Comparison of ENCODE assay signal across 19 cellular contexts in the genomic region with DNA sequence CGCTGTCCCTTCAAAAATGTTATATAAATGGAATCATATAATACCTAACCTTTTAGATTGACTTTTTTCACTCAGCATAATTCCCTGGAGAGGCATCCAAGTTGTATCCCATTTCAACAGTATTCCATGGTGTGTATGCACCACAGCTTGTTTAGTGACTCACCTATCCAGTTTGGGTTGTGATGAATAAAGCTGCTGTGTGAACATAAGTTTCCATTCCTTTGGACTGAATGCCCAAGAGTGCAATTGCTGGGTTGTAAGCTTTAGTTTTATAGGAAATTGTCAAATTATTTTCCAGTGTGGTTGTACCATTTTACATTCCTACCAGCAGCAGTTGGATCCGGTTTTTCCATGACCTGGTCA.
DNase-seq lines count a peak whose midpoint lies in the region; ATAC-seq and TF ChIP-seq lines count a peak whose summit lies in the region.
"Had no signal": no experiment of that assay in that cellular context is flagged by ENCODE, and none has a peak within 500 bp of the region (broad histone marks: within the 10 kb centered on the region; RNA-seq: fewer than 3 reads in every experiment).

No MANE protein-coding gene starts in this region.

- H3K27ac Mint-ChIP-seq in GM23338 = no peak overlapping the region
- no peak overlapping the region for H3K27ac Mint-ChIP-seq in activated T-cell treated with anti-CD3 and anti-CD28 coated beads, Interleukin-2, amount 50 U/mL, for 24 hours
- H3K27ac Mint-ChIP-seq in activated CD8-positive, alpha-beta memory T cell treated with anti-CD3 and anti-CD28 coated beads, Interleukin-2, amount 10 ng/mL, durations not matched to agents 7 days and 5 days = no peak overlapping the region
- no peak overlapping the region for H3K27ac Mint-ChIP-seq in CD8-positive, alpha-beta memory T cell
- H3K27ac Mint-ChIP-seq: activated CD8-positive, alpha-beta T cell treated with anti-CD3 and anti-CD28 coated beads, Interleukin-2, amount 10 ng/mL, durations not matched to agents 7 days and 5 days; activated T-helper 17 cell treated with anti-CD3 and anti-CD28 coated beads, Interleukin-2, amount 50 U/mL, for 72 hours; dendritic cell treated with granulocyte-macrophage colony-stimulating factor and Interleukin-4, amounts not matched to agents 40 ng/mL and 50 ng/mL, for 4 days; stimulated activated naive B cell treated with anti-CD40 and anti-IgM and Interleukin-4, amounts not matched to agents 10 μg/mL and 1 μg/mL and 100 μg/mL, for 72 hours; T-cell had no signal

- no peaks in the 10 kb centered on the region for H3K9me3 ChIP-seq in left lung
- no peaks in the 10 kb centered on the region for H3K9me3 ChIP-seq in CD8-positive, alpha-beta memory T cell (ENCODE audit: low read length)
- H3K9me3 ChIP-seq: upper lobe of right lung had no signal

- H3K4me3 ChIP-seq in GM23338 (no peak overlapping the region), left lung (no peak overlapping the region)
- H3K4me3 ChIP-seq in CD8-positive, alpha-beta memory T cell (ENCODE audit: low read length) = no peak overlapping the region
- H3K4me3 ChIP-seq: left ventricle myocardium inferior, upper lobe of right lung had no signal

- CTCF ChIA-PET in activated CD8-positive, alpha-beta memory T cell treated with anti-CD3 and anti-CD28 coated beads, Interleukin-2, amount 10 ng/mL, durations not matched to agents 7 days and 5 days (lab: Charles Lee) = no interaction called here
- CTCF ChIA-PET in CD8-positive, alpha-beta memory T cell (lab: Charles Lee) = no interaction called here

- ATAC-seq in GM23338 = no peak
- peak; percentile 39 for ATAC-seq in left lung
- ATAC-seq in activated CD8-positive, alpha-beta memory T cell treated with anti-CD3 and anti-CD28 coated beads, Interleukin-2, amount 10 ng/mL, durations not matched to agents 7 days and 5 days = no peak
- ATAC-seq: activated CD8-positive, alpha-beta T cell treated with anti-CD3 and anti-CD28 coated beads, Interleukin-2, amount 10 ng/mL, durations not matched to agents 7 days and 5 days; activated T-helper 17 cell treated with anti-CD3 and anti-CD28 coated beads, Interleukin-2, amount 50 U/mL, for 72 hours; stimulated activated naive B cell treated with anti-CD40 and anti-IgM and Interleukin-4, amounts not matched to agents 10 μg/mL and 1 μg/mL and 100 μg/mL, for 72 hours; T-cell; upper lobe of right lung had no signal

- H2AFZ ChIP-seq in GM23338 = no peak overlapping the region; the same call in 1 of the 2 replicates

- H3K4me1 ChIP-seq in GM23338 (ENCODE audit: insufficient read depth) = peaks cover 11% of the 10 kb centered on the region; the same call in 1 of the 2 replicates
- H3K4me1 ChIP-seq in left lung = no peaks in the 10 kb centered on the region
- no peaks in the 10 kb centered on the region for H3K4me1 ChIP-seq in CD8-positive, alpha-beta memory T cell (ENCODE audit: insufficient read depth, low read length)
- H3K4me1 ChIP-seq: left ventricle myocardium inferior, upper lobe of right lung had no signal

- peak; percentile 31 for DNase-seq in AG08395 (ENCODE audit: low spot score)
- no peak for DNase-seq in GM23338 (ENCODE audit: low spot score)
- DNase-seq in astrocyte of the hippocampus (ENCODE audit: low read depth, low spot score) = peak; percentile 70
- no peak for DNase-seq in left lung
- no peak for DNase-seq in NCI-H1436 treated with DMSO at 0.1 percent for 48 hours (lab: John Stamatoyannopoulos, UW)
- no peak for DNase-seq in activated T-cell treated with anti-CD3 and anti-CD28 coated beads, Interleukin-2, amount 50 U/mL, for 24 hours
- no peak for DNase-seq in activated CD8-positive, alpha-beta memory T cell treated with anti-CD3 and anti-CD28 coated beads, Interleukin-2, amount 10 ng/mL, durations not matched to agents 7 days and 5 days
- DNase-seq in CD8-positive, alpha-beta memory T cell = no peak
- DNase-seq: activated CD8-positive, alpha-beta T cell treated with anti-CD3 and anti-CD28 coated beads, Interleukin-2, amount 10 ng/mL, durations not matched to agents 7 days and 5 days; Karpas-422; left ventricle myocardium inferior; NCI-H1694; NCI-H82; stimulated activated naive B cell treated with anti-CD40 and anti-IgM and Interleukin-4, amounts not matched to agents 10 μg/mL and 1 μg/mL and 100 μg/mL, for 72 hours; T-cell; upper lobe of right lung had no signal

- intact Hi-C loops in left lung (cut with DNase I) = no loop called here

- H3K36me3 Mint-ChIP-seq in GM23338 (ENCODE audit: low read depth) = no peaks in the 10 kb centered on the region
- H3K36me3 Mint-ChIP-seq in activated T-cell treated with anti-CD3 and anti-CD28 coated beads, Interleukin-2, amount 50 U/mL, for 24 hours (ENCODE audit: low read depth) = no peaks in the 10 kb centered on the region
- no peaks in the 10 kb centered on the region for H3K36me3 Mint-ChIP-seq in activated CD8-positive, alpha-beta memory T cell treated with anti-CD3 and anti-CD28 coated beads, Interleukin-2, amount 10 ng/mL, durations not matched to agents 7 days and 5 days
- H3K36me3 Mint-ChIP-seq in CD8-positive, alpha-beta memory T cell = no peaks in the 10 kb centered on the region
- H3K36me3 Mint-ChIP-seq: stimulated activated naive B cell treated with anti-CD40 and anti-IgM and Interleukin-4, amounts not matched to agents 10 μg/mL and 1 μg/mL and 100 μg/mL, for 72 hours; T-cell had no signal

- peaks cover 22% of the 10 kb centered on the region for H3K4me1 Mint-ChIP-seq in GM23338
- no peaks in the 10 kb centered on the region for H3K4me1 Mint-ChIP-seq in activated T-cell treated with anti-CD3 and anti-CD28 coated beads, Interleukin-2, amount 50 U/mL, for 24 hours (ENCODE audit: low read depth)
- no peaks in the 10 kb centered on the region for H3K4me1 Mint-ChIP-seq in activated CD8-positive, alpha-beta memory T cell treated with anti-CD3 and anti-CD28 coated beads, Interleukin-2, amount 10 ng/mL, durations not matched to agents 7 days and 5 days
- no peaks in the 10 kb centered on the region for H3K4me1 Mint-ChIP-seq in CD8-positive, alpha-beta memory T cell
- H3K4me1 Mint-ChIP-seq: activated T-helper 17 cell treated with anti-CD3 and anti-CD28 coated beads, Interleukin-2, amount 50 U/mL, for 72 hours; stimulated activated naive B cell treated with anti-CD40 and anti-IgM and Interleukin-4, amounts not matched to agents 10 μg/mL and 1 μg/mL and 100 μg/mL, for 72 hours; T-cell had no signal

- no peaks in the 10 kb centered on the region for H3K79me2 ChIP-seq in GM23338 (replicated peaks; ENCODE audit: insufficient read depth)

- H3K27ac ChIP-seq in GM23338 (ENCODE audit: low read depth) = peak overlapping the region; percentile 39; the same call in 1 of the 2 replicates
- H3K27ac ChIP-seq in left lung = no peak overlapping the region
- H3K27ac ChIP-seq in CD8-positive, alpha-beta memory T cell (ENCODE audit: low read depth, low read length) = no peak overlapping the region
- H3K27ac ChIP-seq: left ventricle myocardium inferior, upper lobe of right lung, VCaP had no signal

- H3K36me3 ChIP-seq in GM23338 (ENCODE audit: insufficient read depth) (no peaks in the 10 kb centered on the region), left lung (no peaks in the 10 kb centered on the region)
- no peaks in the 10 kb centered on the region for H3K36me3 ChIP-seq in CD8-positive, alpha-beta memory T cell (ENCODE audit: insufficient read depth, low read length)
- H3K36me3 ChIP-seq: left ventricle myocardium inferior, upper lobe of right lung had no signal

- no peaks in the 10 kb centered on the region for H4K20me1 ChIP-seq in GM23338 (replicated peaks; ENCODE audit: insufficient read depth)

- no peaks in the 10 kb centered on the region for H3F3A ChIP-seq in GM23338 (replicated peaks; ENCODE audit: low read depth)

- POLR2A ChIA-PET in CD8-positive, alpha-beta memory T cell (lab: Charles Lee) = no interaction called here

- peaks cover 8% of the 10 kb centered on the region for H3K9me3 Mint-ChIP-seq in GM23338
- H3K9me3 Mint-ChIP-seq in activated T-cell treated with anti-CD3 and anti-CD28 coated beads, Interleukin-2, amount 50 U/mL, for 24 hours = no peaks in the 10 kb centered on the region
- H3K9me3 Mint-ChIP-seq in activated CD8-positive, alpha-beta memory T cell treated with anti-CD3 and anti-CD28 coated beads, Interleukin-2, amount 10 ng/mL, durations not matched to agents 7 days and 5 days (ENCODE audit: low read depth) = no peaks in the 10 kb centered on the region
- H3K9me3 Mint-ChIP-seq in CD8-positive, alpha-beta memory T cell = no peaks in the 10 kb centered on the region
- H3K9me3 Mint-ChIP-seq: activated T-helper 17 cell treated with anti-CD3 and anti-CD28 coated beads, Interleukin-2, amount 50 U/mL, for 72 hours; dendritic cell treated with granulocyte-macrophage colony-stimulating factor and Interleukin-4, amounts not matched to agents 40 ng/mL and 50 ng/mL, for 4 days had no signal

- no peak for TF ChIP-seq CTCF in GM23338 (conservative IDR thresholded peaks at IDR 0.05; ENCODE audit: low read depth in 2 of 2)
- no peak for TF ChIP-seq CTCF in left lung (IDR thresholded peaks at IDR 0.05)

- H3K27me3 ChIP-seq in GM23338 (ENCODE audit: insufficient read depth) = no peaks in the 10 kb centered on the region
- H3K27me3 ChIP-seq in left lung = no peaks in the 10 kb centered on the region
- no peaks in the 10 kb centered on the region for H3K27me3 ChIP-seq in CD8-positive, alpha-beta memory T cell (ENCODE audit: insufficient read depth, low read length, poor library complexity, severe bottlenecking)
- H3K27me3 ChIP-seq: upper lobe of right lung had no signal

- H3K4me3 Mint-ChIP-seq in GM23338 = no peak overlapping the region
- no peak overlapping the region for H3K4me3 Mint-ChIP-seq in activated T-cell treated with anti-CD3 and anti-CD28 coated beads, Interleukin-2, amount 50 U/mL, for 24 hours
- no peak overlapping the region for H3K4me3 Mint-ChIP-seq in activated CD8-positive, alpha-beta memory T cell treated with anti-CD3 and anti-CD28 coated beads, Interleukin-2, amount 10 ng/mL, durations not matched to agents 7 days and 5 days
- H3K4me3 Mint-ChIP-seq in CD8-positive, alpha-beta memory T cell = no peak overlapping the region
- H3K4me3 Mint-ChIP-seq: activated CD8-positive, alpha-beta T cell treated with anti-CD3 and anti-CD28 coated beads, Interleukin-2, amount 10 ng/mL, durations not matched to agents 7 days and 5 days; activated T-helper 17 cell treated with anti-CD3 and anti-CD28 coated beads, Interleukin-2, amount 50 U/mL, for 72 hours; dendritic cell treated with granulocyte-macrophage colony-stimulating factor and Interleukin-4, amounts not matched to agents 40 ng/mL and 50 ng/mL, for 4 days; stimulated activated naive B cell treated with anti-CD40 and anti-IgM and Interleukin-4, amounts not matched to agents 10 μg/mL and 1 μg/mL and 100 μg/mL, for 72 hours; T-cell had no signal

- no peaks in the 10 kb centered on the region for H3K9me2 ChIP-seq in GM23338 (ENCODE audit: insufficient read depth)

- H3K27me3 Mint-ChIP-seq in GM23338 (ENCODE audit: insufficient read depth, low read depth, poor library complexity) = no peaks in the 10 kb centered on the region
- peaks cover 49% of the 10 kb centered on the region for H3K27me3 Mint-ChIP-seq in activated T-cell treated with anti-CD3 and anti-CD28 coated beads, Interleukin-2, amount 50 U/mL, for 24 hours
- peaks cover 35% of the 10 kb centered on the region for H3K27me3 Mint-ChIP-seq in activated CD8-positive, alpha-beta memory T cell treated with anti-CD3 and anti-CD28 coated beads, Interleukin-2, amount 10 ng/mL, durations not matched to agents 7 days and 5 days
- peaks cover 7 to 41% of the 10 kb centered on the region in 2 donors for H3K27me3 Mint-ChIP-seq in CD8-positive, alpha-beta memory T cell
- H3K27me3 Mint-ChIP-seq: dendritic cell treated with granulocyte-macrophage colony-stimulating factor and Interleukin-4, amounts not matched to agents 40 ng/mL and 50 ng/mL, for 4 days had no signal

- H3K4me2 ChIP-seq in GM23338 = no peak overlapping the region

Comparison
In these comparisons a context has a peak if more than half of its experiments do, and no peak if none do; other contexts are left out.
1. DNase-seq: peak in AG08395 (single experiment) and astrocyte of the hippocampus (single experiment); none in GM23338 (single experiment), left lung (0 of 2), NCI-H1436 treated with DMSO at 0.1 percent for 48 hours (single experiment), activated T-cell treated with anti-CD3 and anti-CD28 coated beads, Interleukin-2, amount 50 U/mL, for 24 hours (single experiment), activated CD8-positive, alpha-beta memory T cell treated with anti-CD3 and anti-CD28 coated beads, Interleukin-2, amount 10 ng/mL, durations not matched to agents 7 days and 5 days (single experiment) and CD8-positive, alpha-beta memory T cell (0 of 5).